Comparison of ENCODE assay signal across 13 cellular contexts in genomic region chr18:38933910-38934510, GRCh38.
DNase-seq lines count a peak whose midpoint lies in the region; ATAC-seq and TF ChIP-seq lines count a peak whose summit lies in the region.
"Had no signal": no experiment of that assay in that cellular context is flagged by ENCODE, and none has a peak within 500 bp of the region (broad histone marks: within the 10 kb centered on the region; RNA-seq: fewer than 3 reads in every experiment).

No MANE protein-coding gene starts in this region.

- no peaks in the 10 kb centered on the region for H3K36me3 Mint-ChIP-seq in activated T-cell treated with anti-CD3 and anti-CD28 coated beads, Interleukin-2, amount 50 U/mL, for 24 hours (ENCODE audit: low read depth)
- no peaks in the 10 kb centered on the region for H3K36me3 Mint-ChIP-seq in activated T-cell treated with anti-CD3 and anti-CD28 coated beads, Interleukin-2, amount 50 U/mL, for 72 hours (ENCODE audit: insufficient read depth in 2 of 2)
- H3K36me3 Mint-ChIP-seq in stimulated activated naive B cell treated with anti-CD40 and anti-IgM and Interleukin-4, amounts not matched to agents 10 μg/mL and 1 μg/mL and 100 μg/mL, for 72 hours: no peaks in the 10 kb centered on the region
- H3K36me3 Mint-ChIP-seq in endothelial cell (ENCODE audit: low read depth, unreplicated experiment): no peaks in the 10 kb centered on the region

- H3K4me3 Mint-ChIP-seq in activated T-cell treated with anti-CD3 and anti-CD28 coated beads, Interleukin-2, amount 50 U/mL, for 24 hours: no peak overlapping the region
- no peak overlapping the region for H3K4me3 Mint-ChIP-seq in activated T-cell treated with anti-CD3 and anti-CD28 coated beads, Interleukin-2, amount 50 U/mL, for 72 hours
- no peak overlapping the region for H3K4me3 Mint-ChIP-seq in stimulated activated naive B cell treated with anti-CD40 and anti-IgM and Interleukin-4, amounts not matched to agents 10 μg/mL and 1 μg/mL and 100 μg/mL, for 72 hours
- H3K4me3 Mint-ChIP-seq in endothelial cell (ENCODE audit: unreplicated experiment): no peak overlapping the region

- ATAC-seq in activated T-cell treated with anti-CD3 and anti-CD28 coated beads, Interleukin-2, amount 50 U/mL, for 72 hours (replicated peaks in 1 of 2): no peak
- ATAC-seq in HG02759 (IDR thresholded peaks at IDR 0.05; ENCODE audit: unreplicated experiment): peak; percentile 90
- ATAC-seq in HG03442 (IDR thresholded peaks at IDR 0.05; ENCODE audit: unreplicated experiment): peak; percentile 75
- ATAC-seq in stimulated activated naive B cell treated with anti-CD40 and anti-IgM and Interleukin-4, amounts not matched to agents 10 μg/mL and 1 μg/mL and 100 μg/mL, for 72 hours (replicated peaks): peak; percentile 31 to 46
- ATAC-seq: A549 had no signal

- H3K27ac Mint-ChIP-seq in activated T-cell treated with anti-CD3 and anti-CD28 coated beads, Interleukin-2, amount 50 U/mL, for 24 hours: peak overlapping the region; percentile 28
- H3K27ac Mint-ChIP-seq in activated T-cell treated with anti-CD3 and anti-CD28 coated beads, Interleukin-2, amount 50 U/mL, for 72 hours: no peak overlapping the region
- H3K27ac Mint-ChIP-seq in stimulated activated naive B cell treated with anti-CD40 and anti-IgM and Interleukin-4, amounts not matched to agents 10 μg/mL and 1 μg/mL and 100 μg/mL, for 72 hours: no peak overlapping the region
- no peak overlapping the region for H3K27ac Mint-ChIP-seq in endothelial cell (ENCODE audit: unreplicated experiment)

- no peak for TF ChIP-seq CTCF in endothelial cell (IDR thresholded peaks at IDR 0.05; ENCODE audit: unreplicated experiment)

- peaks cover 48% of the 10 kb centered on the region for H3K4me1 Mint-ChIP-seq in activated T-cell treated with anti-CD3 and anti-CD28 coated beads, Interleukin-2, amount 50 U/mL, for 24 hours (ENCODE audit: low read depth)
- peaks cover 15% of the 10 kb centered on the region for H3K4me1 Mint-ChIP-seq in activated T-cell treated with anti-CD3 and anti-CD28 coated beads, Interleukin-2, amount 50 U/mL, for 72 hours (ENCODE audit: low read depth)
- peaks cover 0 to 7% of the 10 kb centered on the region in 2 donors for H3K4me1 Mint-ChIP-seq in stimulated activated naive B cell treated with anti-CD40 and anti-IgM and Interleukin-4, amounts not matched to agents 10 μg/mL and 1 μg/mL and 100 μg/mL, for 72 hours
- no peaks in the 10 kb centered on the region for H3K4me1 Mint-ChIP-seq in endothelial cell (ENCODE audit: unreplicated experiment)

- no peaks in the 10 kb centered on the region for H3K27me3 Mint-ChIP-seq in activated T-cell treated with anti-CD3 and anti-CD28 coated beads, Interleukin-2, amount 50 U/mL, for 24 hours
- no peaks in the 10 kb centered on the region for H3K27me3 Mint-ChIP-seq in activated T-cell treated with anti-CD3 and anti-CD28 coated beads, Interleukin-2, amount 50 U/mL, for 72 hours (ENCODE audit: low read depth)
- H3K27me3 Mint-ChIP-seq in stimulated activated naive B cell treated with anti-CD40 and anti-IgM and Interleukin-4, amounts not matched to agents 10 μg/mL and 1 μg/mL and 100 μg/mL, for 72 hours: no peaks in the 10 kb centered on the region
- H3K27me3 Mint-ChIP-seq in endothelial cell (ENCODE audit: unreplicated experiment): no peaks in the 10 kb centered on the region

- peaks cover 9% of the 10 kb centered on the region for H3K9me3 Mint-ChIP-seq in activated T-cell treated with anti-CD3 and anti-CD28 coated beads, Interleukin-2, amount 50 U/mL, for 24 hours
- no peaks in the 10 kb centered on the region for H3K9me3 Mint-ChIP-seq in activated T-cell treated with anti-CD3 and anti-CD28 coated beads, Interleukin-2, amount 50 U/mL, for 72 hours
- peaks cover 3 to 4% of the 10 kb centered on the region in 2 donors for H3K9me3 Mint-ChIP-seq in stimulated activated naive B cell treated with anti-CD40 and anti-IgM and Interleukin-4, amounts not matched to agents 10 μg/mL and 1 μg/mL and 100 μg/mL, for 72 hours
- no peaks in the 10 kb centered on the region for H3K9me3 Mint-ChIP-seq in endothelial cell (ENCODE audit: unreplicated experiment)

- DNase-seq in activated T-cell treated with anti-CD3 and anti-CD28 coated beads, Interleukin-2, amount 50 U/mL, for 24 hours: no peak
- DNase-seq in activated T-cell treated with anti-CD3 and anti-CD28 coated beads, Interleukin-2, amount 50 U/mL, for 72 hours: no peak
- DNase-seq in stimulated activated naive B cell treated with anti-CD40 and anti-IgM and Interleukin-4, amounts not matched to agents 10 μg/mL and 1 μg/mL and 100 μg/mL, for 72 hours: no peak
- DNase-seq in endothelial cell (ENCODE audit: low spot score) (no peak), iPS-NIHi11 (ENCODE audit: low spot score) (no peak), T-helper 9 cell (no peak)
- DNase-seq: activated CD8-positive, alpha-beta memory T cell treated with anti-CD3 and anti-CD28 coated beads, Interleukin-2, amount 50 U/mL, for 48 hours; DMS79; NCI-H2081 treated with DMSO at 0.1 percent for 48 hours; sigmoid colon had no signal

Comparison
In these comparisons a context has a peak if more than half of its experiments do, and no peak if none do; other contexts are left out.
1. ATAC-seq: peak in HG02759 (single experiment), HG03442 (single experiment) and stimulated activated naive B cell treated with anti-CD40 and anti-IgM and Interleukin-4, amounts not matched to agents 10 μg/mL and 1 μg/mL and 100 μg/mL, for 72 hours (2 of 2); none in activated T-cell treated with anti-CD3 and anti-CD28 coated beads, Interleukin-2, amount 50 U/mL, for 72 hours (0 of 2).